26 cellular contexts compared by ENCODE assay signal in the genomic region with DNA sequence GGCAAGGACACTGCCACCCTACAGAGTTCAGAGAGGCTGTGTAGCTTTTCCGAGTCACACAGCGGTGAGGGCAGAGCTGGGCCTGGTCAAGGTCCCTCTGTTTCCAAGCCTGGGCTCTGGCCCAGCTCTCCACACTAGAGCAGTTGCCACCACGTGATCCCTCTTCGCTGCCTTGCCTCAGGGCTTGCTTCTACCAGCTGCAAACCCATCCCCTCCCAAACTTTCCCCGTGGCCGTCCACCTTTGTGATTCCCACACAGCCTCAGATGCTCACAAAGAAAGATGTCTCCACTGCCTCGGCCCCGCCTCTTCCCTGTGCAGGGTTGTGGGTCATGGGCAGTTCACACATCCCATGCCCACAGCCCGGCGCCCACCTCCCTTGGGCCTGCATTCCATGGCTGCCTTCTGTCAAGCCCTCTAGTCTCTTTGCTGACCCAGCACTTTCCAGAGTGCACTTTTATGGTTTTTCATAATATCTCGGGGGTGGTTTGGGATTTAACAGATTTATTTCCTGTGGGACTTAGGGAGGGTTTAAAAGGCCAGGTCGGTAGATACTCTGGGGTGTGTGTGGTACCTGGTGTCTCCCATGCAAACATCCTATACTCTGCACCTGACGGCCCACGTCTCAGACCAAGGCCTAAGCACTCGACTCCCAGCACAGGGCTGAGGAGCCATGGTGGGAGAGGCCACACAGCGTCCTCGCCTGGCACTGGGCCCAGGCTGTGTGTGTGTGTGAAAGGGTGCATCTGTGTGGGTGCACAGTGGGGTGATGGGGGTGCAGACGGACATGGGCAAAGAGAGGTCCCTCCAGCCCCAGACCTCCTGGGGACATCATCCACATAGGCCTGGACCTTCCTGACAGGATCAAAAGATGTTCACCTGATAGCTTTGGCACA. TPM values are rescaled to one million over a fixed set of nuclear protein-coding genes. Genes with fewer than 3 reads are reported as not detected.
A peak's percentile ranks its signal among the peaks of the same experiment; 100 is the strongest.
DNase-seq lines count a peak whose midpoint lies in the region; ATAC-seq, FAIRE-seq and TF ChIP-seq lines count a peak whose summit lies in the region.
"Had no signal": no experiment of that assay in that cellular context is flagged by ENCODE, and none has a peak within 500 bp of the region (broad histone marks: within the 10 kb centered on the region; RNA-seq: fewer than 3 reads in every experiment).

No MANE protein-coding gene starts in this region.

- H3K27ac ChIP-seq in A549 (no peak overlapping the region), HepG2 (ENCODE audit: extremely low read length, insufficient read depth, low read length) (no peak overlapping the region), PC-9 (no peak overlapping the region), osteoblast (ENCODE audit: low read depth, low read length) (no peak overlapping the region)
- H3K27ac ChIP-seq: 22Rv1, GM23248, HL-60, SK-N-MC had no signal

- no peaks in the 10 kb centered on the region for H3K9me2 ChIP-seq in PC-9 (ENCODE audit: insufficient read depth)

- H2AFZ ChIP-seq in HepG2 (ENCODE audit: low read length), result no peak overlapping the region
- no peak overlapping the region for H2AFZ ChIP-seq in PC-9
- no peak overlapping the region for H2AFZ ChIP-seq in osteoblast (ENCODE audit: low read length)
- H2AFZ ChIP-seq: GM23248 had no signal

- H3K4me3 Mint-ChIP-seq in osteocyte (ENCODE audit: unreplicated experiment), result no peak overlapping the region

- POLR2A ChIA-PET in A549 (lab: Yijun Ruan, JAX), result no interaction called here
- POLR2A ChIA-PET in HepG2 (lab: Yijun Ruan, JAX), result no interaction called here
- POLR2A ChIA-PET in PC-9 (lab: Charles Lee; ENCODE audit: unreplicated experiment), result no interaction called here
- POLR2A ChIA-PET in GM10248 (lab: Yijun Ruan, JAX), result no interaction called here

- no peaks in the 10 kb centered on the region for H3K79me2 ChIP-seq in HepG2 (ENCODE audit: insufficient read depth, low read length)
- H3K79me2 ChIP-seq in PC-9 (ENCODE audit: low read depth), result no peaks in the 10 kb centered on the region
- no peaks in the 10 kb centered on the region for H3K79me2 ChIP-seq in osteoblast (ENCODE audit: insufficient read depth, low read length)

- CTCF ChIA-PET in A549 (lab: Yijun Ruan, JAX), result interaction anchor here (1.2 kb wide), 1 partner anchor 11 kb away, joined by 5 read pairs; no protein-coding TSS in a partner anchor
- CTCF ChIA-PET in HepG2 (lab: Yijun Ruan, JAX; ENCODE audit: low intra/inter-chr PET ratio, low total read pairs), result no interaction called here
- CTCF ChIA-PET in PC-9 (lab: Charles Lee), result interaction anchor here (0.5 kb wide), 1 partner anchor 572 kb away, joined by 9 read pairs; no protein-coding TSS in a partner anchor
- CTCF ChIA-PET in GM10248 (lab: Yijun Ruan, JAX), result interaction anchor here (1.2 kb wide), 1 partner anchor 222 kb away, joined by 3 read pairs; no protein-coding TSS in a partner anchor

- no peak overlapping the region for H3K9ac ChIP-seq in HepG2 (ENCODE audit: insufficient read depth, low read depth, low read length)
- H3K9ac ChIP-seq: GM23248 had no signal

- no peak for TF ChIP-seq EP300 in A549 (IDR thresholded peaks at IDR 0.05)
- no peak for TF ChIP-seq EP300 in HepG2 (IDR thresholded peaks at IDR 0.05; ENCODE audit: low read depth in 2 of 2, low read length in 2 of 2)
- no peak for TF ChIP-seq EP300 in HepG2 (CRISPR knock-in tag; IDR thresholded peaks at IDR 0.05; ENCODE audit: borderline replicate concordance)

- in situ Hi-C loops in HepG2 (cut with HindIII; ENCODE audit: extremely low pct_ligation_motif_present, low pct_unique_long_range_greater_than_20kb), result no loop called here

- H3K4me1 Mint-ChIP-seq in osteocyte (ENCODE audit: unreplicated experiment), result peaks cover 11% of the 10 kb centered on the region

- BruUV-seq in HepG2 (replicated peaks; lab: Mats Ljungman, UMichigan) (no TSS peak), PC-9 (replicated peaks; lab: Mats Ljungman, UMichigan) (no TSS peak)

- H3K27me3 Mint-ChIP-seq in osteocyte (ENCODE audit: unreplicated experiment), result peaks cover 4% of the 10 kb centered on the region

- no peaks in the 10 kb centered on the region for H3K9me3 Mint-ChIP-seq in osteocyte (ENCODE audit: unreplicated experiment)

- no peak overlapping the region for H3K4me2 ChIP-seq in A549
- H3K4me2 ChIP-seq in HepG2 (ENCODE audit: low read depth, low read length), result no peak overlapping the region
- no peak overlapping the region for H3K4me2 ChIP-seq in PC-9
- no peak overlapping the region for H3K4me2 ChIP-seq in osteoblast (ENCODE audit: insufficient read depth, low read length)

- H3K4me3 ChIP-seq in A549 (no peak overlapping the region), HepG2 (replicated peaks in 1 of 3; ENCODE audit: insufficient read depth in 1 of 3, low read depth in 2 of 3, low read length in 3 of 3) (no peak overlapping the region), PC-9 (no peak overlapping the region), osteoblast (ENCODE audit: insufficient read depth, low read length) (no peak overlapping the region)
- H3K4me3 ChIP-seq: GM23248, SK-N-MC had no signal

- no peak for DNase-seq in A549 (ENCODE audit: low read depth in 1 of 2, low spot score in 1 of 2)
- peak; percentile 7 for DNase-seq in astrocyte of the hippocampus (ENCODE audit: low read depth, low spot score)
- no peak for DNase-seq in HepG2 (ENCODE audit: low spot score)
- DNase-seq in osteocyte (ENCODE audit: extremely low spot score, unreplicated experiment), result peak; percentile 80
- no peak for DNase-seq in mucosa of gallbladder (ENCODE audit: low spot score)
- no peak for DNase-seq in PC-9
- DNase-seq in osteoblast (ENCODE audit: insufficient read length, low spot score, missing footprints), result no peak
- no peak for DNase-seq in GM10248 (ENCODE audit: extremely low spot score)
- DNase-seq: ACHN, Calu3, DMS153, DND-41, GM23248, H7, Kasumi-1, MV-4-11, NCI-H1105, NCI-H1436 treated with DMSO at 0.1 percent for 48 hours, NCI-H1930, NCI-H446, NCI-H524 treated with DMSO at 0.1 percent for 48 hours, SHP77 treated with DMSO at 0.1 percent for 48 hours had no signal

- no peaks in the 10 kb centered on the region for H3K4me1 ChIP-seq in A549
- no peaks in the 10 kb centered on the region for H3K4me1 ChIP-seq in HepG2 (ENCODE audit: insufficient read depth, low read length)
- peaks cover 11% of the 10 kb centered on the region; the same call in 1 of the 2 replicates for H3K4me1 ChIP-seq in PC-9 (replicated peaks; ENCODE audit: insufficient read depth)
- no peaks in the 10 kb centered on the region for H3K4me1 ChIP-seq in osteoblast (ENCODE audit: insufficient read depth, low read length)

- no peaks in the 10 kb centered on the region for H3F3A ChIP-seq in PC-9 (ENCODE audit: insufficient read depth, low read depth)

- H4K20me1 ChIP-seq in HepG2 (ENCODE audit: insufficient read depth, low read length) (no peaks in the 10 kb centered on the region), PC-9 (ENCODE audit: insufficient read depth) (no peaks in the 10 kb centered on the region), osteoblast (ENCODE audit: insufficient read depth, low read length) (no peaks in the 10 kb centered on the region)

- TF ChIP-seq POLR2A in A549 (IDR thresholded peaks at IDR 0.05; ENCODE audit: low read length) (no peak), HepG2 (IDR thresholded peaks at IDR 0.05; ENCODE audit: insufficient read depth in 1 of 2, low read depth in 2 of 2, low read length in 2 of 2) (no peak)

- no peaks in the 10 kb centered on the region for H3K36me3 ChIP-seq in HepG2 (replicated peaks in 1 of 2; ENCODE audit: control insufficient read depth in 1 of 2, insufficient read depth in 2 of 2, low read length in 2 of 2)
- H3K36me3 ChIP-seq in PC-9 (ENCODE audit: low read depth), result no peaks in the 10 kb centered on the region
- H3K36me3 ChIP-seq in osteoblast (ENCODE audit: insufficient read depth, low read length), result no peaks in the 10 kb centered on the region

- TF ChIP-seq RAD21 in A549 (conservative IDR thresholded peaks at IDR 0.05 in 1 of 2, IDR thresholded peaks at IDR 0.05 in 1 of 2) (no peak), HepG2 (CRISPR knock-in tag; IDR thresholded peaks at IDR 0.05) (no peak)

- no peak for ATAC-seq in A549
- ATAC-seq in HepG2, result no peak
- ATAC-seq: Panc1 had no signal

- FAIRE-seq in A549 (lab: Jason Lieb, UNC), result no peak
- FAIRE-seq in HepG2 (lab: Jason Lieb, UNC), result no peak

- H3K36me3 Mint-ChIP-seq in osteocyte (ENCODE audit: unreplicated experiment), result no peaks in the 10 kb centered on the region

- H3K27me3 ChIP-seq in HepG2 (ENCODE audit: control insufficient read depth in 1 of 2, insufficient read depth in 2 of 2, low read length in 2 of 2) (peaks cover 9 to 60% of the 10 kb centered on the region in 2 experiments; a peak in 4 of 5 replicates), PC-9 (ENCODE audit: insufficient read depth, low read depth) (0 out of 2 replicates have a peak, but pooled peaks cover 6% of the 10 kb centered on the region), osteoblast (ENCODE audit: insufficient read depth, low read length) (peaks cover 20% of the 10 kb centered on the region)

- H3K27ac Mint-ChIP-seq in osteocyte (ENCODE audit: unreplicated experiment), result no peak overlapping the region

- WGBS in A549 (ENCODE audit: missing lambda C conversion rate), result 84% methylated on average over 18 of the region's 18 CpGs
- 39% methylated on average over 16 of the region's 18 CpGs for WGBS in HepG2 (ENCODE audit: low lambda C conversion rate)

- intact Hi-C loops in HepG2 (cut with micrococcal nuclease; ENCODE audit: unreplicated experiment) (no loop called here), PC-9 (cut with micrococcal nuclease; ENCODE audit: unreplicated experiment) (no loop called here)

- TF ChIP-seq CTCF in A549 (IDR thresholded peaks at IDR 0.05), result no peak
- TF ChIP-seq CTCF in HepG2 (CRISPR knock-in tag; IDR thresholded peaks at IDR 0.05), result no peak
- no peak for TF ChIP-seq CTCF in osteocyte (IDR thresholded peaks at IDR 0.05)
- no peak for TF ChIP-seq CTCF in PC-9 (conservative IDR thresholded peaks at IDR 0.05)
- no peak for TF ChIP-seq CTCF in osteoblast (IDR thresholded peaks at IDR 0.05; ENCODE audit: extremely low read depth, low read depth, low read length)
- TF ChIP-seq CTCF in GM10248 (IDR thresholded peaks at IDR 0.05; ENCODE audit: control extremely low read depth, extremely low read depth, low read depth, missing control alignments), result no peak

- no peaks in the 10 kb centered on the region for H3K9me3 ChIP-seq in A549
- no peaks in the 10 kb centered on the region for H3K9me3 ChIP-seq in HepG2 (ENCODE audit: low read length)
- H3K9me3 ChIP-seq in PC-9 (ENCODE audit: insufficient read depth, low read depth), result no peaks in the 10 kb centered on the region; the same call in 1 of the 2 replicates
- H3K9me3 ChIP-seq in osteoblast (ENCODE audit: low read depth, low read length), result no peaks in the 10 kb centered on the region

RNA-seq across cellular contexts. Expression of gene PKD1L1, which starts 59.6 kb away (rescaled TPM):
- 0.21 and 0.57 TPM in 2 replicates for polyA plus RNA-seq in A549 (2011; rRNA removed)
- 0.20 and 0.45 TPM in 2 replicates for polyA plus RNA-seq in A549 (2012; cell fraction: cytosol; rRNA removed)
- 0.85 and 1.7 TPM in 2 replicates for polyA plus RNA-seq in A549 (2012; cell fraction: nucleus; rRNA removed)
- 0.09 to 0.21 TPM (median 0.11 TPM) in 3 replicates for polyA plus RNA-seq in A549 (2017; fragmentation: RNase III; extraction: RNeasy Plus Mini Kit Qiagen cat#74134 plus additional on column Dnase treatment)
- 0.39 and 3.2 TPM in 2 replicates for polyA minus RNA-seq in A549 (2011; rRNA and poly(A)+ RNA removed)
- total RNA-seq in HepG2 (2016; rRNA removed; fragmentation: Illumina TruSeq; extraction: Trizol), result not detected in 2 replicates
- not detected in 2 replicates for total RNA-seq in HepG2 (2016; cell fraction: cytosol; rRNA removed; fragmentation: Illumina TruSeq; extraction: Trizol; ENCODE audit: low read depth)
- total RNA-seq in HepG2 (2016; cell fraction: insoluble cytoplasmic fraction; rRNA removed; fragmentation: Illumina TruSeq; extraction: Trizol), result 0.02 TPM in 1 of 2 replicates, not detected in the other
- 0.03 TPM in 1 of 2 replicates, not detected in the other for total RNA-seq in HepG2 (2016; cell fraction: membrane; rRNA removed; fragmentation: Illumina TruSeq; extraction: Trizol)
- total RNA-seq in HepG2 (2016; cell fraction: nucleus; rRNA removed; fragmentation: Illumina TruSeq; extraction: Trizol), result 0.06 TPM in 1 of 2 replicates, not detected in the other
- polyA plus RNA-seq in HepG2 (2011; rRNA removed), result 0.01 TPM in 2 replicates
- 0.04 TPM in 1 of 2 replicates, not detected in the other for polyA plus RNA-seq in HepG2 (2011; cell fraction: cytosol; rRNA removed)
- polyA plus RNA-seq in HepG2 (2011; cell fraction: nucleus; rRNA removed), result 0.09 and 0.11 TPM in 2 replicates
- 0.03 TPM in 1 of 2 replicates, not detected in the other for polyA plus RNA-seq in HepG2 (2012)
- not detected in 2 replicates for polyA plus RNA-seq in HepG2 (2016; cell fraction: cytosol; fragmentation: Illumina TruSeq; extraction: Trizol; ENCODE audit: low read depth)
- polyA plus RNA-seq in HepG2 (2016; cell fraction: insoluble cytoplasmic fraction; fragmentation: Illumina TruSeq; extraction: Trizol; ENCODE audit: low read depth), result not detected in 2 replicates
- polyA plus RNA-seq in HepG2 (2016; cell fraction: membrane; fragmentation: Illumina TruSeq; extraction: Trizol; ENCODE audit: low read depth), result not detected in 2 replicates
- not detected in 2 replicates for polyA plus RNA-seq in HepG2 (2016; cell fraction: nucleus; fragmentation: Illumina TruSeq; extraction: Trizol; ENCODE audit: insufficient read depth, low read depth)
- polyA minus RNA-seq in HepG2 (2011; rRNA and poly(A)+ RNA removed; ENCODE audit: low replicate concordance), result 0.02 and 0.50 TPM in 2 replicates
- not detected in 2 replicates for polyA minus RNA-seq in HepG2 (2011; cell fraction: cytosol; rRNA and poly(A)+ RNA removed)
- 0.12 and 0.13 TPM in 2 replicates for polyA minus RNA-seq in HepG2 (2011; cell fraction: nucleus; rRNA and poly(A)+ RNA removed)
- total RNA-seq in osteocyte, result 0.05 and 0.13 TPM in 2 replicates
- 0.20 TPM for total RNA-seq in mucosa of gallbladder
- 0.07 and 0.08 TPM in 2 replicates for total RNA-seq in PC-9 (2021)
- under 0.01 TPM in 2 replicates for total RNA-seq in osteoblast

Comparison
In these comparisons a context has a peak if more than half of its experiments do, and no peak if none do; other contexts are left out.
1. DNase-seq: peak in astrocyte of the hippocampus (single experiment) and osteocyte (single experiment); none in A549 (0 of 2), HepG2 (single experiment), mucosa of gallbladder (single experiment), PC-9 (0 of 2), osteoblast (single experiment) and GM10248 (single experiment).
2. Of the 38 proteins assayed by ChIP-seq in both HepG2 and A549: peak only in HepG2: none; only in A549: none; in both: MAFK; in neither: 37.